9 cellular contexts compared by ENCODE assay signal in the genomic region with DNA sequence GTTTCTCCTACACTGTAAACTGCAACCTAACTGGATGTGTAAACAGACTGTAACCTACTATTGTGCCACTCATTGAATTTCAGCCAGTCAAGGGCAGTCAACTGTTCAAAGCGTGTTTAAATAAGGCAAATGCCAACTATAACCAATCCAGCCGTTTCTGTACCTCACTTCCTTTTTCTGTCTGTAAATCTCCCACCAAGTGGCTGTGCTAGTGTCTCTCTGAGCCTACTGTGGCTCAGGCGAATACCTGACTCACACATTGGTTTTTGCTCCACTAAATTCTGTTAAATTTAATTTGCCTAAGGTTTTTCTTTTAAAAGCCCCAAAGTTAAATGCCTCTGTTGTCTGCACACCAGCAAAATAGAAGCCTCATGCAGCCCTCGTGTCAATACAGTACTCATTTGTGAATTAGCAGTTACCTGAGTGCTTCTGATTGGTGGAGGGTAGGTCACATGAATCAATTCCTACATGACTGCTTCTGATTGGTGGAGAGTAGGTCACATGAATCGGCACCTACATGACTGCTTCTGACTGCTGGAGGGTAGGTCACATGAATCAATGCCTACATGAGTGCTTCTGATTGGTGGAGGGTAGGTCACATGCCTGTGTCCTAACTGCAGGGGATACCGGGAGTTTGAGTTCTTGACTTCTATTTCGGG. TPM values are rescaled to one million over a fixed set of nuclear protein-coding genes. Genes with fewer than 3 reads are reported as not detected.
DNase-seq lines count a peak whose midpoint lies in the region; ATAC-seq and TF ChIP-seq lines count a peak whose summit lies in the region.
"Had no signal": no experiment of that assay in that cellular context is flagged by ENCODE, and none has a peak within 500 bp of the region (broad histone marks: within the 10 kb centered on the region; RNA-seq: fewer than 3 reads in every experiment).

No MANE protein-coding gene starts in this region.

- peaks cover 54% of the 10 kb centered on the region for H3K4me1 Mint-ChIP-seq in activated CD4-positive, alpha-beta T cell treated with anti-CD3 and anti-CD28 coated beads, Interleukin-2, amount 10 ng/mL, durations not matched to agents 24 days and 14 days
- peaks cover 65% of the 10 kb centered on the region for H3K4me1 Mint-ChIP-seq in activated T-helper 1 cell treated with anti-CD3 and anti-CD28 coated beads, Interleukin-12 subunit alpha, Interleukin-12 subunit beta, Interleukin-2, Interleukin-4 antibody, amounts not matched to agents 30 ng/mL and 10 ng/mL and 1 ng/mL, durations not matched to agents 14 hours and 24 hours and 36 hours (ENCODE audit: low read depth)
- H3K4me1 Mint-ChIP-seq in HFFc6 (ENCODE audit: low read depth), result peaks cover 7% of the 10 kb centered on the region; the same call in 1 of the 2 replicates

- ATAC-seq in HG02981 (IDR thresholded peaks at IDR 0.05; ENCODE audit: unreplicated experiment), result no peak

- 63 to 74% (median 74%) methylated on average over 7 of the region's 7 CpGs for WGBS in spleen, 5 donors

- H3K9me3 Mint-ChIP-seq in activated CD4-positive, alpha-beta T cell treated with anti-CD3 and anti-CD28 coated beads, Interleukin-2, amount 10 ng/mL, durations not matched to agents 24 days and 14 days, result peaks cover 5% of the 10 kb centered on the region
- H3K9me3 Mint-ChIP-seq in activated T-helper 1 cell treated with anti-CD3 and anti-CD28 coated beads, Interleukin-12 subunit alpha, Interleukin-12 subunit beta, Interleukin-2, Interleukin-4 antibody, amounts not matched to agents 30 ng/mL and 10 ng/mL and 1 ng/mL, durations not matched to agents 14 hours and 24 hours and 36 hours, result peaks cover 9% of the 10 kb centered on the region
- no peaks in the 10 kb centered on the region for H3K9me3 Mint-ChIP-seq in HFFc6
- H3K9me3 Mint-ChIP-seq: dendritic cell treated with granulocyte-macrophage colony-stimulating factor and Interleukin-4, amounts not matched to agents 40 ng/mL and 50 ng/mL, for 4 days had no signal

- H3K36me3 ChIP-seq in spleen (no peaks in the 10 kb centered on the region), vagina (no peaks in the 10 kb centered on the region)

- H3K36me3 Mint-ChIP-seq in activated CD4-positive, alpha-beta T cell treated with anti-CD3 and anti-CD28 coated beads, Interleukin-2, amount 10 ng/mL, durations not matched to agents 24 days and 14 days (ENCODE audit: low read depth), result peaks cover 10% of the 10 kb centered on the region
- H3K36me3 Mint-ChIP-seq in activated T-helper 1 cell treated with anti-CD3 and anti-CD28 coated beads, Interleukin-12 subunit alpha, Interleukin-12 subunit beta, Interleukin-2, Interleukin-4 antibody, amounts not matched to agents 30 ng/mL and 10 ng/mL and 1 ng/mL, durations not matched to agents 14 hours and 24 hours and 36 hours (ENCODE audit: low read depth), result peaks cover 8% of the 10 kb centered on the region
- peaks cover 5% of the 10 kb centered on the region; the same call in 1 of the 2 replicates for H3K36me3 Mint-ChIP-seq in HFFc6 (ENCODE audit: low read depth)

- H3K4me3 Mint-ChIP-seq in activated CD4-positive, alpha-beta T cell treated with anti-CD3 and anti-CD28 coated beads, Interleukin-2, amount 10 ng/mL, durations not matched to agents 24 days and 14 days, result peak overlapping the region; percentile 52
- peak overlapping the region; percentile 19 for H3K4me3 Mint-ChIP-seq in activated T-helper 1 cell treated with anti-CD3 and anti-CD28 coated beads, Interleukin-12 subunit alpha, Interleukin-12 subunit beta, Interleukin-2, Interleukin-4 antibody, amounts not matched to agents 30 ng/mL and 10 ng/mL and 1 ng/mL, durations not matched to agents 14 hours and 24 hours and 36 hours
- H3K4me3 Mint-ChIP-seq in HFFc6, result no peak overlapping the region
- H3K4me3 Mint-ChIP-seq: dendritic cell treated with granulocyte-macrophage colony-stimulating factor and Interleukin-4, amounts not matched to agents 40 ng/mL and 50 ng/mL, for 4 days had no signal

- peak; percentile 74 for DNase-seq in activated CD4-positive, alpha-beta T cell treated with anti-CD3 and anti-CD28 coated beads, Interleukin-2, amount 10 ng/mL, durations not matched to agents 24 days and 14 days
- no peak for DNase-seq in activated CD4-positive, alpha-beta T cell treated with anti-CD3 and anti-CD28 coated beads for 1 hour
- peak; percentile 99 for DNase-seq in NCI-H2171 treated with DMSO at 0.1 percent for 48 hours (lab: John Stamatoyannopoulos, UW)
- DNase-seq in activated T-helper 1 cell treated with anti-CD3 and anti-CD28 coated beads, Interleukin-12 subunit alpha, Interleukin-12 subunit beta, Interleukin-2, Interleukin-4 antibody, amounts not matched to agents 30 ng/mL and 10 ng/mL and 1 ng/mL, durations not matched to agents 14 hours and 24 hours and 36 hours (ENCODE audit: low spot score), result no peak
- no peak for DNase-seq in spleen
- DNase-seq in vagina (ENCODE audit: extremely low spot score in 2 of 2), result no peak
- no peak for DNase-seq in HFFc6

- no peak overlapping the region for H3K4me3 ChIP-seq in spleen
- H3K4me3 ChIP-seq in vagina, result no peak overlapping the region

- H3K27me3 ChIP-seq in spleen (replicated peaks in 1 of 7) (no peaks in the 10 kb centered on the region), vagina (no peaks in the 10 kb centered on the region)

- no peak for TF ChIP-seq POLR2A in spleen (IDR thresholded peaks at IDR 0.05)
- TF ChIP-seq POLR2A in vagina (IDR thresholded peaks at IDR 0.05), result no peak

- H3K27ac Mint-ChIP-seq in activated CD4-positive, alpha-beta T cell treated with anti-CD3 and anti-CD28 coated beads, Interleukin-2, amount 10 ng/mL, durations not matched to agents 24 days and 14 days, result peak overlapping the region; percentile 83
- H3K27ac Mint-ChIP-seq in activated T-helper 1 cell treated with anti-CD3 and anti-CD28 coated beads, Interleukin-12 subunit alpha, Interleukin-12 subunit beta, Interleukin-2, Interleukin-4 antibody, amounts not matched to agents 30 ng/mL and 10 ng/mL and 1 ng/mL, durations not matched to agents 14 hours and 24 hours and 36 hours, result peak overlapping the region; percentile 72
- no peak overlapping the region for H3K27ac Mint-ChIP-seq in HFFc6
- H3K27ac Mint-ChIP-seq: dendritic cell treated with granulocyte-macrophage colony-stimulating factor and Interleukin-4, amounts not matched to agents 40 ng/mL and 50 ng/mL, for 4 days had no signal

- H3K4me1 ChIP-seq in spleen (peaks cover 15 to 58% (median 36%) of the 10 kb centered on the region in 6 donors), vagina (no peaks in the 10 kb centered on the region)

- H3K27ac ChIP-seq in spleen, result peak overlapping the region in 7 of 8 donors; percentile 10 to 90 (median 83)
- no peak overlapping the region for H3K27ac ChIP-seq in vagina

- no peaks in the 10 kb centered on the region for H3K27me3 Mint-ChIP-seq in activated CD4-positive, alpha-beta T cell treated with anti-CD3 and anti-CD28 coated beads, Interleukin-2, amount 10 ng/mL, durations not matched to agents 24 days and 14 days
- no peaks in the 10 kb centered on the region for H3K27me3 Mint-ChIP-seq in activated T-helper 1 cell treated with anti-CD3 and anti-CD28 coated beads, Interleukin-12 subunit alpha, Interleukin-12 subunit beta, Interleukin-2, Interleukin-4 antibody, amounts not matched to agents 30 ng/mL and 10 ng/mL and 1 ng/mL, durations not matched to agents 14 hours and 24 hours and 36 hours (ENCODE audit: insufficient read depth)
- H3K27me3 Mint-ChIP-seq in HFFc6 (ENCODE audit: insufficient read depth), result peaks cover 29% of the 10 kb centered on the region

- H3K9me3 ChIP-seq in spleen, result no peaks in the 10 kb centered on the region
- no peaks in the 10 kb centered on the region for H3K9me3 ChIP-seq in vagina

- no peak for TF ChIP-seq CTCF in spleen (IDR thresholded peaks at IDR 0.05 in 8 of 11, conservative IDR thresholded peaks at IDR 0.05 in 3 of 11)
- no peak for TF ChIP-seq CTCF in vagina (IDR thresholded peaks at IDR 0.05)
- no peak for TF ChIP-seq CTCF in HFFc6 (IDR thresholded peaks at IDR 0.05)

- intact Hi-C loops in activated CD4-positive, alpha-beta T cell treated with anti-CD3 and anti-CD28 coated beads, Interleukin-2, amount 10 ng/mL, durations not matched to agents 24 days and 14 days (cut with micrococcal nuclease), result no loop called here
- intact Hi-C loops in activated T-helper 1 cell treated with anti-CD3 and anti-CD28 coated beads, Interleukin-12 subunit alpha, Interleukin-12 subunit beta, Interleukin-2, Interleukin-4 antibody, amounts not matched to agents 30 ng/mL and 10 ng/mL and 1 ng/mL, durations not matched to agents 14 hours and 24 hours and 36 hours (cut with micrococcal nuclease), result no loop called here
- intact Hi-C loops in spleen (cut with DNase I; ENCODE audit: low total_unique reads), result no loop called here
- intact Hi-C loops in vagina (cut with DNase I), result no loop called here

RNA-seq across cellular contexts. Expression of gene CCR7, which starts 31.1 kb away (rescaled TPM):
- total RNA-seq in activated CD4-positive, alpha-beta T cell treated with anti-CD3 and anti-CD28 coated beads, Interleukin-2, amount 10 ng/mL, durations not matched to agents 24 days and 14 days, result 217 and 220 TPM in 2 replicates
- total RNA-seq in activated T-helper 1 cell treated with anti-CD3 and anti-CD28 coated beads, Interleukin-12 subunit alpha, Interleukin-12 subunit beta, Interleukin-2, Interleukin-4 antibody, amounts not matched to agents 30 ng/mL and 10 ng/mL and 1 ng/mL, durations not matched to agents 14 hours and 24 hours and 36 hours, result 165 and 166 TPM in 2 replicates
- total RNA-seq in spleen (10 to 100 TPM; 31.9 to 77.4 (median 49.9) TPM), vagina (not detected)
- polyA plus RNA-seq in spleen, result 10 to 100 TPM; 29.0 to 79.1 (median 63.5) TPM
- not detected for total RNA-seq in HFFc6 (2021; fragmentation: NEBNext Ultra II Directional; extraction: Animal tissue kit (Norgen Biotek cat#: 25700))

RNA-seq across cellular contexts. Expression of gene SMARCE1, which starts 51.2 kb away (rescaled TPM):
- total RNA-seq in activated CD4-positive, alpha-beta T cell treated with anti-CD3 and anti-CD28 coated beads, Interleukin-2, amount 10 ng/mL, durations not matched to agents 24 days and 14 days, result 122 and 125 TPM in 2 replicates
- 125 and 132 TPM in 2 replicates for total RNA-seq in activated T-helper 1 cell treated with anti-CD3 and anti-CD28 coated beads, Interleukin-12 subunit alpha, Interleukin-12 subunit beta, Interleukin-2, Interleukin-4 antibody, amounts not matched to agents 30 ng/mL and 10 ng/mL and 1 ng/mL, durations not matched to agents 14 hours and 24 hours and 36 hours
- total RNA-seq in spleen (100 to 1,000 TPM in 4 of 7 donors, 10 to 100 TPM in 3; 76.3 to 126 (median 102) TPM), vagina (96.3 TPM)
- 10 to 100 TPM; 74.2 to 79.6 (median 79.1) TPM for polyA plus RNA-seq in spleen
- 100 to 1,000 TPM; 114 to 148 (median 139) TPM for total RNA-seq in HFFc6 (2021; fragmentation: NEBNext Ultra II Directional; extraction: Animal tissue kit (Norgen Biotek cat#: 25700))

Comparison
In these comparisons a context has a peak if more than half of its experiments do, and no peak if none do; other contexts are left out.
1. DNase-seq: peak in activated CD4-positive, alpha-beta T cell treated with anti-CD3 and anti-CD28 coated beads, Interleukin-2, amount 10 ng/mL, durations not matched to agents 24 days and 14 days (single experiment) and NCI-H2171 treated with DMSO at 0.1 percent for 48 hours (single experiment); none in activated CD4-positive, alpha-beta T cell treated with anti-CD3 and anti-CD28 coated beads for 1 hour (single experiment), activated T-helper 1 cell treated with anti-CD3 and anti-CD28 coated beads, Interleukin-12 subunit alpha, Interleukin-12 subunit beta, Interleukin-2, Interleukin-4 antibody, amounts not matched to agents 30 ng/mL and 10 ng/mL and 1 ng/mL, durations not matched to agents 14 hours and 24 hours and 36 hours (single experiment), spleen (single experiment), vagina (0 of 2) and HFFc6 (single experiment).
2. RNA of gene CCR7, which starts 31.1 kb away (total RNA-seq): 217 to 220 TPM in activated CD4-positive, alpha-beta T cell treated with anti-CD3 and anti-CD28 coated beads, Interleukin-2, amount 10 ng/mL, durations not matched to agents 24 days and 14 days, 165 to 166 TPM in activated T-helper 1 cell treated with anti-CD3 and anti-CD28 coated beads, Interleukin-12 subunit alpha, Interleukin-12 subunit beta, Interleukin-2, Interleukin-4 antibody, amounts not matched to agents 30 ng/mL and 10 ng/mL and 1 ng/mL, durations not matched to agents 14 hours and 24 hours and 36 hours and 31.9 to 77.4 TPM in spleen; not detected in vagina (single experiment) and not detected in HFFc6; every median in the first group is over 10 times any median in the second.